In genomic region chr6:47630587-47630986, GRCh38 we compare ENCODE assay signal across 14 cellular contexts.
DNase-seq lines count a peak whose midpoint lies in the region; ATAC-seq, FAIRE-seq and TF ChIP-seq lines count a peak whose summit lies in the region.
"Had no signal": no experiment of that assay in that cellular context is flagged by ENCODE, and none has a peak within 500 bp of the region (broad histone marks: within the 10 kb centered on the region; RNA-seq: fewer than 3 reads in every experiment).

No MANE protein-coding gene starts in this region.

- no peaks in the 10 kb centered on the region for H3K9me3 ChIP-seq in K562 (replicated peaks; ENCODE audit: control insufficient read depth, insufficient read depth, low read depth, low read length)
- H3K9me3 ChIP-seq in small intestine (ENCODE audit: control insufficient read depth, low read depth), result no peaks in the 10 kb centered on the region
- H3K9me3 ChIP-seq: BLaER1 had no signal

- no peak overlapping the region for H3K9ac ChIP-seq in K562 (ENCODE audit: insufficient read depth in 1 of 2, low read depth in 2 of 2, low read length in 2 of 2)
- H3K9ac ChIP-seq: BLaER1 had no signal

- no peak for TF ChIP-seq EP300 in K562 (IDR thresholded peaks at IDR 0.05; ENCODE audit: low read length)

- no TSS peak for BruUV-seq in K562 (replicated peaks; lab: Mats Ljungman, UMichigan)

- DNase-seq in GM12891 (ENCODE audit: insufficient read length, low spot score) (no peak), NCI-H69 (lab: John Stamatoyannopoulos, UW) (peak; percentile 29), K562 (ENCODE audit: extremely low read depth in 1 of 4, low spot score in 3 of 4) (no peak), small intestine (peak; percentile 30), 8988T (no peak), Right ventricle myocardium superior (no peak)
- DNase-seq: Calu3, DMS79 had no signal

- H3K27me3 ChIP-seq in K562 (ENCODE audit: control insufficient read depth in 2 of 2, insufficient read depth in 2 of 2, low read length in 2 of 2), result no peaks in the 10 kb centered on the region
- no peaks in the 10 kb centered on the region for H3K27me3 ChIP-seq in small intestine (ENCODE audit: control insufficient read depth in 2 of 2, insufficient read depth in 2 of 2, low read length in 2 of 2)
- H3K27me3 ChIP-seq: BLaER1 had no signal

- no peak overlapping the region for H3K27ac ChIP-seq in K562 (ENCODE audit: extremely low read depth, low read depth, low read length)
- H3K27ac ChIP-seq in small intestine (ENCODE audit: low read depth in 1 of 2, low read length in 1 of 2), result no peak overlapping the region
- H3K27ac ChIP-seq: BLaER1 had no signal

- H2AFZ ChIP-seq in K562 (ENCODE audit: low read depth, low read length), result no peak overlapping the region
- H2AFZ ChIP-seq: GM23338 had no signal

- CTCF ChIA-PET in K562 (lab: Yijun Ruan, JAX; ENCODE audit: low intra/inter-chr PET ratio), result interaction anchor here (0.8 to 2.8 kb wide), 5 partner anchors 104 to 217 kb away, joined by 3 to 19 read pairs (median 4); no protein-coding TSS in a partner anchor

- POLR2A ChIA-PET in K562 (lab: Yijun Ruan, JAX), result interaction anchor here (1.1 to 1.8 kb wide), 3 partner anchors 104 to 352 kb away, joined by 3 to 7 read pairs (median 3); no protein-coding TSS in a partner anchor

- in situ Hi-C loops in K562 (cut with MboI), result loop anchor here (10.0 kb wide), 1 partner anchor 144 kb away; no protein-coding TSS in a partner anchor

- H3K9me1 ChIP-seq in K562 (ENCODE audit: control insufficient read depth, insufficient read depth, low read length), result no peaks in the 10 kb centered on the region

- H3K4me1 ChIP-seq in K562 (replicated peaks in 1 of 2; ENCODE audit: control insufficient read depth in 2 of 2, insufficient read depth in 2 of 2, low read length in 2 of 2) (peaks cover 0 to 4% of the 10 kb centered on the region in 2 experiments; a peak in 2 of 5 replicates), small intestine (ENCODE audit: control insufficient read depth in 2 of 2, insufficient read depth in 1 of 2, low read depth in 1 of 2, low read length in 1 of 2) (peaks cover 0 to 2% of the 10 kb centered on the region in 2 donors)
- H3K4me1 ChIP-seq: BLaER1 had no signal

- FAIRE-seq in GM12891 (lab: Jason Lieb, UNC) (peak; percentile 50), K562 (lab: Jason Lieb, UNC) (no peak), small intestine (lab: Jason Lieb, UNC) (no peak)
- FAIRE-seq: GM12878, HepG2, HTR-8/SVneo had no signal

- TF ChIP-seq POLR2A in GM12891 (IDR thresholded peaks at IDR 0.05; ENCODE audit: low read depth, low read length) (no peak), K562 (conservative IDR thresholded peaks at IDR 0.05) (no peak)

- no peaks in the 10 kb centered on the region for H3K79me2 ChIP-seq in K562 (ENCODE audit: control insufficient read depth, insufficient read depth, low read length)

- no peak for TF ChIP-seq RAD21 in K562 (CRISPR knock-in tag; conservative IDR thresholded peaks at IDR 0.05 in 1 of 2, IDR thresholded peaks at IDR 0.05 in 1 of 2)

- TF ChIP-seq CTCF in K562 (IDR thresholded peaks at IDR 0.05 in 2 of 3, conservative IDR thresholded peaks at IDR 0.05 in 1 of 3; ENCODE audit: insufficient read depth in 2 of 3, low read depth in 1 of 3, low read length in 3 of 3), result no peak

- H3K36me3 ChIP-seq in K562 (ENCODE audit: control insufficient read depth, insufficient read depth, low read length) (peaks cover 3% of the 10 kb centered on the region; the same call in 2 of the 3 replicates), small intestine (ENCODE audit: control insufficient read depth in 2 of 2, insufficient read depth in 2 of 2, low read length in 2 of 2) (peaks cover 0 to 1% of the 10 kb centered on the region in 2 donors)
- H3K36me3 ChIP-seq: BLaER1 had no signal

- ATAC-seq in K562, result peak; percentile 4; the same call in 2 of the 3 replicates
- ATAC-seq in Right ventricle myocardium superior (ENCODE audit: poor library complexity), result no peak
- ATAC-seq in GM18861 (IDR thresholded peaks at IDR 0.05; ENCODE audit: unreplicated experiment), result no peak

- H4K20me1 ChIP-seq in K562 (replicated peaks; ENCODE audit: control insufficient read depth, insufficient read depth, low read length), result no peaks in the 10 kb centered on the region
- H4K20me1 ChIP-seq: BLaER1 had no signal

- intact Hi-C loops in K562 (cut with micrococcal nuclease), result no loop called here
- intact Hi-C loops in Right ventricle myocardium superior (cut with DNase I), result loop anchor here (2.0 to 5.0 kb wide), 2 partner anchors 102 to 150 kb away; no protein-coding TSS in a partner anchor

- no peak overlapping the region for H3K4me2 ChIP-seq in K562 (ENCODE audit: insufficient read depth, low read length)
- H3K4me2 ChIP-seq: BLaER1, GM23338 had no signal

- 29% methylated on average over 3 of the region's 3 CpGs for WGBS in K562 (ENCODE audit: insufficient coverage, low coverage, missing lambda C conversion rate)
- WGBS in small intestine, 3 donors, result 5 to 61% (median 27%) methylated on average over 3 of the region's 3 CpGs

- H3K4me3 ChIP-seq in K562 (no peak overlapping the region), small intestine (ENCODE audit: low read depth in 1 of 2, low read length in 2 of 2) (no peak overlapping the region)
- H3K4me3 ChIP-seq: BLaER1, GM12878, GM23338 had no signal

TF ChIP-seq in GM12891, 5 proteins besides CTCF, POLR2A, EP300 and RAD21:
- TF ChIP-seq SPI1 (IDR thresholded peaks at IDR 0.05; ENCODE audit: low read depth, low read length), result no peak
- no peak for TF ChIP-seq PAX5 (IDR thresholded peaks at IDR 0.05; ENCODE audit: insufficient read depth, low read length, severe bottlenecking)
- TF ChIP-seq TAF1 (IDR thresholded peaks at IDR 0.05; ENCODE audit: low read depth, low read length), result no peak
- TF ChIP-seq POU2F2 (IDR thresholded peaks at IDR 0.05; ENCODE audit: low read depth, low read length), result no peak
- TF ChIP-seq POLR2AphosphoS5 (IDR thresholded peaks at IDR 0.05; ENCODE audit: low read depth, low read length), result no peak

TF ChIP-seq in K562, 482 proteins besides CTCF, POLR2A, EP300 and RAD21:
- TF ChIP-seq KLF6 (CRISPR knock-in tag; IDR thresholded peaks at IDR 0.05; ENCODE audit: borderline replicate concordance), result no peak
- no peak for TF ChIP-seq ZBTB17 (CRISPR knock-in tag; IDR thresholded peaks at IDR 0.05)
- no peak for TF ChIP-seq RUNX1 (IDR thresholded peaks at IDR 0.05; ENCODE audit: low read depth)
- TF ChIP-seq BMI1 (IDR thresholded peaks at IDR 0.05; ENCODE audit: low read length), result no peak
- TF ChIP-seq HDAC3 (IDR thresholded peaks at IDR 0.05; ENCODE audit: borderline replicate concordance, partially characterized antibody), result no peak
- TF ChIP-seq TSC22D4 (tag; IDR thresholded peaks at IDR 0.05), result no peak
- TF ChIP-seq GTF3C2 (IDR thresholded peaks at IDR 0.05; ENCODE audit: borderline replicate concordance, extremely low read depth, insufficient read length), result no peak
- TF ChIP-seq NR2C2 (CRISPR knock-in tag; IDR thresholded peaks at IDR 0.05), result no peak
- no peak for TF ChIP-seq NR2C2 (tag; IDR thresholded peaks at IDR 0.05)
TF ChIP-seq in K562: peak in this region for 0.

Comparison
In these comparisons a context has a peak if more than half of its experiments do, and no peak if none do; other contexts are left out.
1. DNase-seq: peak in NCI-H69 (single experiment) and small intestine (single experiment); none in GM12891 (single experiment), K562 (0 of 4), 8988T (single experiment) and Right ventricle myocardium superior (single experiment).